1 cellular context compared by ENCODE assay signal in the genomic region with DNA sequence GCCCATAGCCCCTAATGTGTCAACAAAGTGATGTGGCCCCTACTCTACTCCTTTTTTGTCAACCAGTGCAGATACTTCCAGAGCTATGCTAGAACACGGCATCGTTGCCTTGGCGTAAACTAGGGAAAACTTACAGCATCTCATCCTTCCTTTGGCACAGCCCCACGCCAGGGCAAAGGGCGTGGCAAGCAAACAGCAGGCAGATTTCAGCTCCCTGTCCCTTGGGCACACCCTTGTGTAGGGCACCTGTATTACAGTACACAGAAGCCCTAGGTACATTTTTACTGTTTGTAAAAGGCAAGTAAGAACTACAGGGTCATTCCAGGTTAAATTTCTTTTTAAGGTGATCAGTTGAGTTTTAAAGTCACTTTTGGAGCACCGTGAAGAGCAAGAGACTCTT.
A peak's percentile ranks its signal among the peaks of the same experiment; 100 is the strongest.
TF ChIP-seq lines count a peak whose summit lies in the region.

No MANE protein-coding gene starts in this region.

TF ChIP-seq in HepG2, 621 proteins besides CTCF, POLR2A, EP300 and RAD21:
- TF ChIP-seq NR2F6 (IDR thresholded peaks at IDR 0.05) (no peak), NR2F6 (CRISPR knock-in tag; IDR thresholded peaks at IDR 0.05) (0 out of 2 replicates have a peak, but pooled peaks have one; percentile 21), SP5 (CRISPR knock-in tag; IDR thresholded peaks at IDR 0.05; ENCODE audit: borderline replicate concordance, low read depth) (peak; percentile 19; the same call in 1 of the 2 replicates), EEA1 (CRISPR knock-in tag; IDR thresholded peaks at IDR 0.05; ENCODE audit: borderline replicate concordance) (no peak), STAG1 (CRISPR knock-in tag; IDR thresholded peaks at IDR 0.05) (peak; percentile 85), ZNF318 (CRISPR knock-in tag; IDR thresholded peaks at IDR 0.05) (no peak), FOXA1 (IDR thresholded peaks at IDR 0.05) (no peak), FOXA1 (CRISPR knock-in tag; IDR thresholded peaks at IDR 0.05) (peak; percentile 36; the same call in 1 of the 2 replicates), CCDC6 (CRISPR knock-in tag; IDR thresholded peaks at IDR 0.05) (no peak), SP1 (IDR thresholded peaks at IDR 0.05) (no peak), SP1 (CRISPR knock-in tag; IDR thresholded peaks at IDR 0.05) (0 out of 2 replicates have a peak, but pooled peaks have one; percentile 17), SMC3 (IDR thresholded peaks at IDR 0.05; ENCODE audit: low read length) (peak; percentile 78)
- TF ChIP-seq, protein P1, sequence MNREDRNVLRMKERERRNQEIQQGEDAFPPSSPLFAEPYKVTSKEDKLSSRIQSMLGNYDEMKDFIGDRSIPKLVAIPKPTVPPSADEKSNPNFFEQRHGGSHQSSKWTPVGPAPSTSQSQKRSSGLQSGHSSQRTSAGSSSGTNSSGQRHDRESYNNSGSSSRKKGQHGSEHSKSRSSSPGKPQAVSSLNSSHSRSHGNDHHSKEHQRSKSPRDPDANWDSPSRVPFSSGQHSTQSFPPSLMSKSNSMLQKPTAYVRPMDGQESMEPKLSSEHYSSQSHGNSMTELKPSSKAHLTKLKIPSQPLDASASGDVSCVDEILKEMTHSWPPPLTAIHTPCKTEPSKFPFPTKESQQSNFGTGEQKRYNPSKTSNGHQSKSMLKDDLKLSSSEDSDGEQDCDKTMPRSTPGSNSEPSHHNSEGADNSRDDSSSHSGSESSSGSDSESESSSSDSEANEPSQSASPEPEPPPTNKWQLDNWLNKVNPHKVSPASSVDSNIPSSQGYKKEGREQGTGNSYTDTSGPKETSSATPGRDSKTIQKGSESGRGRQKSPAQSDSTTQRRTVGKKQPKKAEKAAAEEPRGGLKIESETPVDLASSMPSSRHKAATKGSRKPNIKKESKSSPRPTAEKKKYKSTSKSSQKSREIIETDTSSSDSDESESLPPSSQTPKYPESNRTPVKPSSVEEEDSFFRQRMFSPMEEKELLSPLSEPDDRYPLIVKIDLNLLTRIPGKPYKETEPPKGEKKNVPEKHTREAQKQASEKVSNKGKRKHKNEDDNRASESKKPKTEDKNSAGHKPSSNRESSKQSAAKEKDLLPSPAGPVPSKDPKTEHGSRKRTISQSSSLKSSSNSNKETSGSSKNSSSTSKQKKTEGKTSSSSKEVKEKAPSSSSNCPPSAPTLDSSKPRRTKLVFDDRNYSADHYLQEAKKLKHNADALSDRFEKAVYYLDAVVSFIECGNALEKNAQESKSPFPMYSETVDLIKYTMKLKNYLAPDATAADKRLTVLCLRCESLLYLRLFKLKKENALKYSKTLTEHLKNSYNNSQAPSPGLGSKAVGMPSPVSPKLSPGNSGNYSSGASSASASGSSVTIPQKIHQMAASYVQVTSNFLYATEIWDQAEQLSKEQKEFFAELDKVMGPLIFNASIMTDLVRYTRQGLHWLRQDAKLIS (CRISPR knock-in tag; IDR thresholded peaks at IDR 0.05) = no peak
